Comparison of ENCODE assay signal across 23 cellular contexts in genomic region chr10:49575489-49576072, GRCh38. TPM values are rescaled to one million over a fixed set of nuclear protein-coding genes. Genes with fewer than 3 reads are reported as not detected.
DNase-seq lines count a peak whose midpoint lies in the region; ATAC-seq, FAIRE-seq and TF ChIP-seq lines count a peak whose summit lies in the region.
"Had no signal": no experiment of that assay in that cellular context is flagged by ENCODE, and none has a peak within 500 bp of the region (broad histone marks: within the 10 kb centered on the region; RNA-seq: fewer than 3 reads in every experiment).

No MANE protein-coding gene starts in this region.

- H3K27me3 ChIP-seq in breast epithelium = no peaks in the 10 kb centered on the region
- no peaks in the 10 kb centered on the region for H3K27me3 ChIP-seq in mammary epithelial cell (ENCODE audit: insufficient read depth, low read length)

- H3K9me3 Mint-ChIP-seq in MCF 10A (ENCODE audit: unreplicated experiment) = no peaks in the 10 kb centered on the region
- H3K9me3 Mint-ChIP-seq in activated naive CD4-positive, alpha-beta T cell treated with anti-CD3 and anti-CD28 coated beads, Interleukin-2, amount 50 U/mL, for 72 hours = no peaks in the 10 kb centered on the region

- no peaks in the 10 kb centered on the region for H3K79me2 ChIP-seq in mammary epithelial cell (ENCODE audit: insufficient read depth, low read length)

- no peak overlapping the region for H3K4me2 ChIP-seq in mammary epithelial cell (ENCODE audit: insufficient read depth, low read depth, low read length)

- H3K4me1 Mint-ChIP-seq in MCF 10A (ENCODE audit: insufficient read depth, unreplicated experiment) = peaks cover 35% of the 10 kb centered on the region

- H3K27me3 Mint-ChIP-seq in MCF 10A (ENCODE audit: insufficient read depth, unreplicated experiment) = no peaks in the 10 kb centered on the region

- H4K20me1 ChIP-seq in mammary epithelial cell (ENCODE audit: insufficient read depth, low read length) = no peaks in the 10 kb centered on the region

- DNase-seq in MCF 10A (ENCODE audit: unreplicated experiment) (no peak), breast epithelium (ENCODE audit: low spot score in 2 of 2) (no peak), GM12892 (ENCODE audit: insufficient read length) (no peak), mammary epithelial cell (no peak)
- no peak for DNase-seq in activated naive CD4-positive, alpha-beta T cell treated with anti-CD3 and anti-CD28 coated beads, Interleukin-2, amount 50 U/mL, for 72 hours (ENCODE audit: low spot score in 2 of 2)
- DNase-seq: 8988T; C1 segment of cervical spinal cord; Calu3; CD4-positive, alpha-beta memory T cell; COR-L47; DMS53; DMS79 treated with DMSO at 0.1 percent for 48 hours; GF-D8; GM23248; H7; HCEC 1CT had no signal

- no peaks in the 10 kb centered on the region for H3K36me3 ChIP-seq in breast epithelium
- H3K36me3 ChIP-seq in mammary epithelial cell (ENCODE audit: insufficient read depth, low read length) = no peaks in the 10 kb centered on the region

- CTCF ChIA-PET in MCF 10A (lab: Yijun Ruan, JAX) = interaction anchor here (0.9 kb wide), 1 partner anchor 17 kb away, joined by 4 read pairs; no protein-coding TSS in a partner anchor
- CTCF ChIA-PET in mammary epithelial cell (lab: Charles Lee; ENCODE audit: low non-redundant PET) = no interaction called here

- BruUV-seq in MCF 10A (replicated peaks; lab: Mats Ljungman, UMichigan) (no TSS peak), mammary epithelial cell (replicated peaks; lab: Mats Ljungman, UMichigan) (no TSS peak)

- POLR2A ChIA-PET in MCF 10A (lab: Yijun Ruan, JAX) = no interaction called here

- 89% methylated on average over 11 of the region's 11 CpGs for WGBS in mammary epithelial cell (ENCODE audit: low coverage, missing lambda C conversion rate)

- H3K27ac Mint-ChIP-seq in MCF 10A (ENCODE audit: low read depth, unreplicated experiment) = peak overlapping the region; percentile 24
- H3K27ac Mint-ChIP-seq in activated naive CD4-positive, alpha-beta T cell treated with anti-CD3 and anti-CD28 coated beads, Interleukin-2, amount 50 U/mL, for 72 hours = peak overlapping the region in 1 of 2 donors; percentile 30
- H3K27ac Mint-ChIP-seq: CD4-positive, alpha-beta memory T cell had no signal

- no peak for ATAC-seq in activated naive CD4-positive, alpha-beta T cell treated with anti-CD3 and anti-CD28 coated beads, Interleukin-2, amount 50 U/mL, for 72 hours
- no peak for ATAC-seq in HG03378 (IDR thresholded peaks at IDR 0.05; ENCODE audit: unreplicated experiment)
- ATAC-seq in activated CD4-positive, CD25-positive, alpha-beta regulatory T cell treated with anti-CD3 and anti-CD28 coated beads, Interleukin-2, amount 50 U/mL, for 24 hours = no peak

- H3K9ac ChIP-seq in mammary epithelial cell (ENCODE audit: insufficient read depth, low read length) = no peak overlapping the region
- H3K9ac ChIP-seq: GM23248 had no signal

- no peak for TF ChIP-seq CTCF in MCF 10A (IDR thresholded peaks at IDR 0.05; ENCODE audit: unreplicated experiment)
- no peak for TF ChIP-seq CTCF in breast epithelium (IDR thresholded peaks at IDR 0.05)
- TF ChIP-seq CTCF in mammary epithelial cell (conservative IDR thresholded peaks at IDR 0.05 in 1 of 2, IDR thresholded peaks at IDR 0.05 in 1 of 2; ENCODE audit: extremely low read depth in 1 of 2, insufficient read depth in 1 of 2, low read depth in 1 of 2, low read length in 2 of 2) = no peak

- TF ChIP-seq POLR2A in breast epithelium (IDR thresholded peaks at IDR 0.05) (no peak), GM12892 (IDR thresholded peaks at IDR 0.05; ENCODE audit: low read depth, low read length) (no peak)

- dilution Hi-C loops in mammary epithelial cell (cut with HindIII; ENCODE audit: low sequenced_read_pairs) = no loop called here

- H2AFZ ChIP-seq in mammary epithelial cell (ENCODE audit: low read depth, low read length) = peak overlapping the region; percentile 46
- H2AFZ ChIP-seq: GM23248 had no signal

- H3K9me3 ChIP-seq in breast epithelium (no peaks in the 10 kb centered on the region), mammary epithelial cell (replicated peaks; ENCODE audit: insufficient read depth, low read length) (no peaks in the 10 kb centered on the region)

- H3K4me3 ChIP-seq in breast epithelium (no peak overlapping the region), mammary epithelial cell (replicated peaks in 1 of 3; ENCODE audit: insufficient read depth in 1 of 3, low read depth in 2 of 3, low read length in 3 of 3) (no peak overlapping the region)
- H3K4me3 ChIP-seq: GM23248 had no signal

- H3K4me1 ChIP-seq in breast epithelium = no peaks in the 10 kb centered on the region
- peaks cover 8% of the 10 kb centered on the region for H3K4me1 ChIP-seq in mammary epithelial cell (ENCODE audit: insufficient read depth, low read length)

- H3K4me3 Mint-ChIP-seq in MCF 10A (ENCODE audit: unreplicated experiment) = no peak overlapping the region

- intact Hi-C loops in MCF 10A (cut with micrococcal nuclease) (no loop called here), breast epithelium (cut with DNase I; ENCODE audit: low total_unique reads) (no loop called here), mammary epithelial cell (cut with micrococcal nuclease) (no loop called here)

- in situ Hi-C loops in mammary epithelial cell (cut with MboI; ENCODE audit: low sequenced_read_pairs in 2 of 2) = loop anchor here in 1 of 2 donors (25.0 kb wide), 1 partner anchor 637 kb away; no protein-coding TSS in a partner anchor

- H3K27ac ChIP-seq in breast epithelium (no peak overlapping the region), mammary epithelial cell (ENCODE audit: insufficient read depth, low read depth, low read length) (no peak overlapping the region)
- H3K27ac ChIP-seq: GM23248 had no signal

- no peaks in the 10 kb centered on the region for H3K36me3 Mint-ChIP-seq in MCF 10A (ENCODE audit: insufficient read depth, unreplicated experiment)
- no peaks in the 10 kb centered on the region for H3K36me3 Mint-ChIP-seq in activated naive CD4-positive, alpha-beta T cell treated with anti-CD3 and anti-CD28 coated beads, Interleukin-2, amount 50 U/mL, for 72 hours
- H3K36me3 Mint-ChIP-seq: CD4-positive, alpha-beta memory T cell had no signal

- peak; percentile 67 for FAIRE-seq in GM12892 (lab: Jason Lieb, UNC)
- FAIRE-seq: GM12891, H1 had no signal

RNA-seq across cellular contexts. Expression of gene SLC18A3, which starts 34.5 kb away (rescaled TPM):
- total RNA-seq in MCF 10A (2022) (not detected in 2 replicates), breast epithelium (not detected), mammary epithelial cell (not detected)
- polyA plus RNA-seq in GM12892 (2012; ENCODE audit: missing spikeins) = not detected
- polyA plus RNA-seq in mammary epithelial cell = not detected
- polyA minus RNA-seq in mammary epithelial cell = not detected
- total RNA-seq in activated naive CD4-positive, alpha-beta T cell treated with anti-CD3 and anti-CD28 coated beads, Interleukin-2, amount 50 U/mL, for 72 hours = not detected
- total RNA-seq: Calu3; CD4-positive, alpha-beta memory T cell; Daoy; G401; GM23248; H1; H7 had no signal
- polyA plus RNA-seq: BJ; CD4-positive, alpha-beta memory T cell; GM23248 had no signal

RNA-seq across cellular contexts. Expression of gene ERCC6, which starts 36.7 kb away (rescaled TPM):
- total RNA-seq in MCF 10A (2022) (54.0 and 64.4 TPM in 2 replicates), breast epithelium (10 to 100 TPM; 19.5 to 27.8 (median 21.6) TPM), mammary epithelial cell (100 to 1,000 TPM in 1 of 2 donors, 10 to 100 TPM in 1; 35.5 to 106 TPM)
- polyA plus RNA-seq in GM12892 (2012; ENCODE audit: missing spikeins) = 8.2 TPM
- 22.1 TPM for polyA plus RNA-seq in mammary epithelial cell
- 78.2 TPM for polyA minus RNA-seq in mammary epithelial cell
- 10 to 100 TPM; 31.7 to 36.2 TPM for total RNA-seq in activated naive CD4-positive, alpha-beta T cell treated with anti-CD3 and anti-CD28 coated beads, Interleukin-2, amount 50 U/mL, for 72 hours

RNA-seq across cellular contexts. Expression of gene CHAT, which starts 38.3 kb away (rescaled TPM):
- total RNA-seq in MCF 10A (2022) = not detected in 2 replicates
- total RNA-seq in breast epithelium = not detected
- not detected for polyA plus RNA-seq in GM12892 (2012; ENCODE audit: missing spikeins)
- total RNA-seq in mammary epithelial cell = not detected
- polyA plus RNA-seq in mammary epithelial cell = not detected
- not detected for polyA minus RNA-seq in mammary epithelial cell
- not detected for total RNA-seq in activated naive CD4-positive, alpha-beta T cell treated with anti-CD3 and anti-CD28 coated beads, Interleukin-2, amount 50 U/mL, for 72 hours
- total RNA-seq: Calu3; CD4-positive, alpha-beta memory T cell; Daoy; G401; GM23248; H1; H7 had no signal
- polyA plus RNA-seq: BJ; CD4-positive, alpha-beta memory T cell; GM23248; H1 had no signal
